In genomic region chr14:73784988-73785313, GRCh38 we compare ENCODE assay signal across 8 cellular contexts.
DNase-seq lines count a peak whose midpoint lies in the region; ATAC-seq and TF ChIP-seq lines count a peak whose summit lies in the region.

No MANE protein-coding gene starts in this region.

- DNase-seq in left ventricle myocardium inferior (no peak), left ventricle myocardium superior (no peak), MCF 10A (ENCODE audit: unreplicated experiment) (no peak), vagina (ENCODE audit: extremely low spot score in 2 of 2) (no peak), GM20000 (ENCODE audit: low spot score) (no peak), HuH-7 (ENCODE audit: low spot score) (no peak)

- H3K36me3 Mint-ChIP-seq in MCF 10A (ENCODE audit: insufficient read depth, unreplicated experiment) = peaks cover 9% of the 10 kb centered on the region

- no peaks in the 10 kb centered on the region for H3K9me3 Mint-ChIP-seq in MCF 10A (ENCODE audit: unreplicated experiment)

- peak overlapping the region; percentile 81 for H3K4me3 Mint-ChIP-seq in MCF 10A (ENCODE audit: unreplicated experiment)

- H3K4me1 Mint-ChIP-seq in MCF 10A (ENCODE audit: insufficient read depth, unreplicated experiment) = peaks cover 54% of the 10 kb centered on the region

- CTCF ChIA-PET in MCF 10A (lab: Yijun Ruan, JAX) = interaction anchor here (0.6 to 3.3 kb wide), 7 partner anchors 19 to 55 kb away, joined by 3 to 30 read pairs (median 6); no protein-coding TSS in a partner anchor

- H3K9me3 ChIP-seq in left ventricle myocardium inferior (replicated peaks) (no peaks in the 10 kb centered on the region), muscle layer of duodenum (ENCODE audit: control insufficient read depth in 1 of 2, low read length in 2 of 2) (no peaks in the 10 kb centered on the region), vagina (no peaks in the 10 kb centered on the region)

- intact Hi-C loops in left ventricle myocardium inferior (cut with micrococcal nuclease) (loop anchor here (5.0 kb wide), 1 partner anchor 33 kb away; no protein-coding TSS in a partner anchor), left ventricle myocardium superior (cut with micrococcal nuclease) (no loop called here), MCF 10A (cut with micrococcal nuclease) (loop anchor here (5.0 kb wide), 1 partner anchor 33 kb away; no protein-coding TSS in a partner anchor), vagina (cut with DNase I) (loop anchor here (5.0 kb wide), 2 partner anchors 43 to 58 kb away; no protein-coding TSS in a partner anchor)

- H3K4me3 ChIP-seq in left ventricle myocardium inferior = peak overlapping the region; percentile 80
- peak overlapping the region; percentile 76 to 91 for H3K4me3 ChIP-seq in muscle layer of duodenum (ENCODE audit: low read depth in 1 of 2, low read length in 2 of 2)
- peak overlapping the region; percentile 68 to 97 for H3K4me3 ChIP-seq in vagina

- H3K4me1 ChIP-seq in left ventricle myocardium inferior (peaks cover 89% of the 10 kb centered on the region), muscle layer of duodenum (ENCODE audit: control insufficient read depth in 1 of 2, insufficient read depth in 2 of 2, low read length in 2 of 2) (peaks cover 46 to 50% of the 10 kb centered on the region in 2 donors), vagina (peaks cover 79% of the 10 kb centered on the region)

- ATAC-seq in left ventricle myocardium superior = no peak
- ATAC-seq in HG02870 (IDR thresholded peaks at IDR 0.05; ENCODE audit: unreplicated experiment) = no peak

- H3K27me3 Mint-ChIP-seq in MCF 10A (ENCODE audit: insufficient read depth, unreplicated experiment) = no peaks in the 10 kb centered on the region

- no TSS peak for BruUV-seq in MCF 10A (replicated peaks; lab: Mats Ljungman, UMichigan)

- H3K27me3 ChIP-seq in left ventricle myocardium inferior (ENCODE audit: low read depth) (no peaks in the 10 kb centered on the region), muscle layer of duodenum (ENCODE audit: low read depth, low read length) (no peaks in the 10 kb centered on the region), vagina (no peaks in the 10 kb centered on the region)

- H3K27ac ChIP-seq in left ventricle myocardium inferior (replicated peaks) (peak overlapping the region; percentile 99), muscle layer of duodenum (ENCODE audit: low read length) (peak overlapping the region; percentile 99), vagina (peak overlapping the region; percentile 98)

- POLR2A ChIA-PET in MCF 10A (lab: Yijun Ruan, JAX) = interaction anchor here (0.6 to 13.1 kb wide), 19 partner anchors 7 to 330 kb away, joined by 3 to 480 read pairs (median 17); partner anchors contain the start of genes PTGR2 and ZNF410

- TF ChIP-seq CTCF in left ventricle myocardium inferior (IDR thresholded peaks at IDR 0.05; ENCODE audit: borderline replicate concordance) (no peak), MCF 10A (IDR thresholded peaks at IDR 0.05; ENCODE audit: unreplicated experiment) (no peak), vagina (IDR thresholded peaks at IDR 0.05) (no peak), GM20000 (IDR thresholded peaks at IDR 0.05; ENCODE audit: extremely low read depth, missing control alignments) (no peak)

- TF ChIP-seq POLR2A in vagina (IDR thresholded peaks at IDR 0.05) = no peak

- H3K36me3 ChIP-seq in left ventricle myocardium inferior (no peaks in the 10 kb centered on the region), muscle layer of duodenum (ENCODE audit: control insufficient read depth in 1 of 2, insufficient read depth in 2 of 2, low read length in 2 of 2) (no peaks in the 10 kb centered on the region), vagina (no peaks in the 10 kb centered on the region)

- H3K27ac Mint-ChIP-seq in MCF 10A (ENCODE audit: low read depth, unreplicated experiment) = peak overlapping the region; percentile 78
